6 cellular contexts compared by ENCODE assay signal in genomic region chr12:53230971-53231858, GRCh38. TPM values are rescaled to one million over a fixed set of nuclear protein-coding genes. Genes with fewer than 3 reads are reported as not detected.
A peak's percentile ranks its signal among the peaks of the same experiment; 100 is the strongest.
DNase-seq lines count a peak whose midpoint lies in the region; ATAC-seq and TF ChIP-seq lines count a peak whose summit lies in the region.

No MANE protein-coding gene starts in this region.

- DNase-seq in LNCaP clone FGC (ENCODE audit: low read depth): no peak
- peak; percentile 73 for DNase-seq in endodermal cell
- DNase-seq in skeletal muscle cell (ENCODE audit: low read depth): no peak
- no peak for DNase-seq in amniotic stem cell (lab: John Stamatoyannopoulos, UW)
- no peak for DNase-seq in NCI-H345 (lab: John Stamatoyannopoulos, UW)

- peaks cover 14% of the 10 kb centered on the region for H3K4me1 ChIP-seq in endodermal cell (ENCODE audit: control insufficient read depth, insufficient read depth, low read length)

- no peaks in the 10 kb centered on the region for H3K9me3 Mint-ChIP-seq in endodermal cell

- no peak for TF ChIP-seq CTCF in LNCaP clone FGC (IDR thresholded peaks at IDR 0.05; ENCODE audit: control insufficient read depth, extremely low read depth, insufficient read depth)
- no peak for TF ChIP-seq CTCF in endodermal cell (conservative IDR thresholded peaks at IDR 0.05)

- H3K4me3 ChIP-seq in LNCaP clone FGC (ENCODE audit: low read depth, low read length) (peak overlapping the region; percentile 58), endodermal cell (ENCODE audit: low read length) (peak overlapping the region; percentile 74), skeletal muscle cell (ENCODE audit: low read depth, low read length) (peak overlapping the region; percentile 57)

- peaks cover 4% of the 10 kb centered on the region for H3K36me3 Mint-ChIP-seq in endodermal cell (ENCODE audit: low read depth)

- peaks cover 51% of the 10 kb centered on the region for H3K4me1 Mint-ChIP-seq in endodermal cell

- no peak overlapping the region for H3K9ac ChIP-seq in endodermal cell (ENCODE audit: extremely low read depth, low read length, poor library complexity, severe bottlenecking)

- no peak overlapping the region for H3K27ac ChIP-seq in endodermal cell (ENCODE audit: low read depth, low read length)

- H3K4me3 Mint-ChIP-seq in endodermal cell: peak overlapping the region; percentile 64

- peaks cover 8% of the 10 kb centered on the region for H3K27me3 ChIP-seq in endodermal cell (ENCODE audit: control insufficient read depth, insufficient read depth, low read length, poor library complexity, severe bottlenecking)

- ATAC-seq in GM18873 (IDR thresholded peaks at IDR 0.05; ENCODE audit: low FRiP score, unreplicated experiment): no peak

- peaks cover 22% of the 10 kb centered on the region for H3K27me3 Mint-ChIP-seq in endodermal cell (ENCODE audit: insufficient read depth)

- WGBS in endodermal cell (ENCODE audit: insufficient coverage in 1 of 2, insufficient read length in 1 of 2), 2 experiments: 37 to 46% methylated on average over 4 to 19 of the region's 19 CpGs

- no peaks in the 10 kb centered on the region for H3K36me3 ChIP-seq in endodermal cell (ENCODE audit: control insufficient read depth, insufficient read depth, low read length)

- H3K9me3 ChIP-seq in endodermal cell (ENCODE audit: control insufficient read depth, low read length): no peaks in the 10 kb centered on the region

- H3K27ac Mint-ChIP-seq in endodermal cell: no peak overlapping the region

RNA-seq across cellular contexts. Expression of gene RARG, which starts 0.8 kb away (rescaled TPM):
- 10 to 100 TPM; 19.5 to 26.8 TPM for total RNA-seq in endodermal cell
- polyA plus RNA-seq in endodermal cell (2013, experiment 1 of 2): 23.9 TPM
- 18.1 TPM for polyA plus RNA-seq in endodermal cell (2013, experiment 2 of 2)

RNA-seq across cellular contexts. Expression of gene ITGB7, which starts 24.2 kb away (rescaled TPM):
- 1 to 10 TPM; 1.4 TPM for total RNA-seq in endodermal cell
- polyA plus RNA-seq in endodermal cell (2013, experiment 1 of 2): 0.18 TPM
- polyA plus RNA-seq in endodermal cell (2013, experiment 2 of 2): 0.46 TPM

RNA-seq across cellular contexts. Expression of gene ESPL1, which starts 36.9 kb away (rescaled TPM):
- total RNA-seq in endodermal cell: 10 to 100 TPM; 33.3 to 50.7 TPM
- polyA plus RNA-seq in endodermal cell (2013, experiment 1 of 2): 33.8 TPM
- 34.2 TPM for polyA plus RNA-seq in endodermal cell (2013, experiment 2 of 2)

RNA-seq across cellular contexts. Expression of gene CSAD, which starts 50.5 kb away (rescaled TPM):
- total RNA-seq in endodermal cell: 10 to 100 TPM; 24.9 to 38.2 TPM
- 20.2 TPM for polyA plus RNA-seq in endodermal cell (2013, experiment 1 of 2)
- 23.9 TPM for polyA plus RNA-seq in endodermal cell (2013, experiment 2 of 2)

RNA-seq across cellular contexts. Expression of gene ZNF740, which starts 50.7 kb away (rescaled TPM):
- total RNA-seq in endodermal cell: 10 to 100 TPM; 54.0 to 54.6 TPM
- polyA plus RNA-seq in endodermal cell (2013, experiment 1 of 2): 31.5 TPM
- polyA plus RNA-seq in endodermal cell (2013, experiment 2 of 2): 26.9 TPM
